Comparison of ENCODE assay signal across 8 cellular contexts in genomic region chr2:176105727-176106635, GRCh38. TPM values are rescaled to one million over a fixed set of nuclear protein-coding genes. Genes with fewer than 3 reads are reported as not detected.
DNase-seq lines count a peak whose midpoint lies in the region; ATAC-seq and TF ChIP-seq lines count a peak whose summit lies in the region.
"Had no signal": no experiment of that assay in that cellular context is flagged by ENCODE, and none has a peak within 500 bp of the region (broad histone marks: within the 10 kb centered on the region; RNA-seq: fewer than 3 reads in every experiment).

No MANE protein-coding gene starts in this region.

- CTCF ChIA-PET in PC-3 (lab: Charles Lee): no interaction called here

- H3K4me2 ChIP-seq in GM23248 (ENCODE audit: unreplicated experiment): peak overlapping the region; percentile 95
- peak overlapping the region; percentile 80 for H3K4me2 ChIP-seq in PC-3 (ENCODE audit: low read length)

- peak overlapping the region; percentile 89 for H3K27ac ChIP-seq in GM23248
- no peak overlapping the region for H3K27ac ChIP-seq in PC-3 (ENCODE audit: low read length)
- H3K27ac ChIP-seq in psoas muscle: no peak overlapping the region

- H3K9ac ChIP-seq in GM23248: peak overlapping the region; percentile 93
- H3K9ac ChIP-seq in PC-3 (ENCODE audit: low read length): no peak overlapping the region

- WGBS in GM23248 (ENCODE audit: low coverage in 1 of 2, low lambda C conversion rate in 2 of 2, missing lambda C conversion rate in 2 of 2), 2 experiments: 2 to 4% methylated on average over 27 to 28 of the region's 28 CpGs
- 21 to 37% (median 31%) methylated on average over 28 of the region's 28 CpGs for WGBS in psoas muscle, 3 donors

- H3K79me2 ChIP-seq in GM23248 (ENCODE audit: insufficient read depth): peaks cover 88% of the 10 kb centered on the region
- H3K79me2 ChIP-seq in PC-3 (ENCODE audit: low read length): no peaks in the 10 kb centered on the region

- H3K36me3 ChIP-seq in GM23248 (ENCODE audit: low read depth) (peaks cover 15% of the 10 kb centered on the region), PC-3 (ENCODE audit: low read depth, low read length) (no peaks in the 10 kb centered on the region), psoas muscle (ENCODE audit: insufficient read depth in 1 of 2, low read depth in 1 of 2) (no peaks in the 10 kb centered on the region)

- TF ChIP-seq CTCF in PC-3 (conservative IDR thresholded peaks at IDR 0.05; ENCODE audit: low read depth, low read length) (no peak), epithelial cell of proximal tubule (conservative IDR thresholded peaks at IDR 0.05; ENCODE audit: low read depth, low read length) (no peak), psoas muscle (IDR thresholded peaks at IDR 0.05) (no peak)

- H3K9me2 ChIP-seq in GM23248 (ENCODE audit: insufficient read depth) (no peaks in the 10 kb centered on the region), PC-3 (replicated peaks; ENCODE audit: low read length) (no peaks in the 10 kb centered on the region)

- intact Hi-C loops in PC-3 (cut with micrococcal nuclease): no loop called here
- intact Hi-C loops in psoas muscle (cut with DNase I): no loop called here

- POLR2A ChIA-PET in PC-3 (lab: Charles Lee; ENCODE audit: unreplicated experiment): no interaction called here

- H3K27me3 ChIP-seq in GM23248 (replicated peaks; ENCODE audit: insufficient read depth) (no peaks in the 10 kb centered on the region), PC-3 (ENCODE audit: low read length) (peaks cover 20% of the 10 kb centered on the region), psoas muscle (ENCODE audit: insufficient read depth in 3 of 3, low read length in 2 of 3) (peaks cover 4 to 99% (median 65%) of the 10 kb centered on the region in 3 donors)

- H3F3A ChIP-seq in GM23248 (ENCODE audit: insufficient read depth): peaks cover 34% of the 10 kb centered on the region
- no peaks in the 10 kb centered on the region for H3F3A ChIP-seq in PC-3 (ENCODE audit: low read length, unreplicated experiment)

- BruUV-seq in PC-3 (replicated peaks; lab: Mats Ljungman, UMichigan): no TSS peak

- H3K4me3 ChIP-seq in GM23248: peak overlapping the region; percentile 88
- H3K4me3 ChIP-seq in PC-3 (ENCODE audit: low read length): peak overlapping the region; percentile 61
- H3K4me3 ChIP-seq in epithelial cell of proximal tubule (ENCODE audit: low read depth, low read length): peak overlapping the region; percentile 49
- peak overlapping the region; percentile 54 for H3K4me3 ChIP-seq in psoas muscle

- no peaks in the 10 kb centered on the region for H4K20me1 ChIP-seq in GM23248 (ENCODE audit: insufficient read depth)
- no peaks in the 10 kb centered on the region for H4K20me1 ChIP-seq in PC-3 (ENCODE audit: low read length)

- ATAC-seq in PC-3: peak; percentile 9
- no peak for ATAC-seq in psoas muscle
- no peak for ATAC-seq in HG03342 (IDR thresholded peaks at IDR 0.05; ENCODE audit: unreplicated experiment)
- ATAC-seq in GM18502 (IDR thresholded peaks at IDR 0.05; ENCODE audit: poor library complexity, unreplicated experiment): no peak

- peak; percentile 61 for DNase-seq in GM23248
- DNase-seq in PC-3: no peak
- DNase-seq in epithelial cell of proximal tubule (ENCODE audit: low read depth): no peak
- DNase-seq in psoas muscle: no peak
- DNase-seq in ACHN: no peak

- in situ Hi-C loops in GM23248 (cut with MboI): loop anchor here (25.0 kb wide), 1 partner anchor 1631 kb away; no protein-coding TSS in a partner anchor
- in situ Hi-C loops in ACHN (cut with HindIII; ENCODE audit: low pct_ligation_motif_present, low pct_unique_long_range_greater_than_20kb, low sequenced_read_pairs): no loop called here

- H3K9me3 ChIP-seq in GM23248 (ENCODE audit: low read depth) (no peaks in the 10 kb centered on the region), PC-3 (ENCODE audit: low read length) (no peaks in the 10 kb centered on the region), psoas muscle (no peaks in the 10 kb centered on the region)

- peak overlapping the region; percentile 82; the same call in 1 of the 2 replicates for H2AFZ ChIP-seq in GM23248
- peak overlapping the region; percentile 59; the same call in 1 of the 2 replicates for H2AFZ ChIP-seq in PC-3 (ENCODE audit: low read length)

- H3K4me1 ChIP-seq in GM23248 (ENCODE audit: insufficient read depth) (peaks cover 8% of the 10 kb centered on the region), PC-3 (ENCODE audit: insufficient read depth, low read length) (peaks cover 10% of the 10 kb centered on the region), psoas muscle (peaks cover 14% of the 10 kb centered on the region)

RNA-seq across cellular contexts. Expression of gene HOXD11, which starts 1.1 kb away (rescaled TPM):
- total RNA-seq in GM23248 (2014; rRNA removed; shearing (Covaris generic)): 28.4 and 31.6 TPM in 2 replicates
- polyA plus RNA-seq in GM23248 (2016; fragmentation: Nextera tagmentation; extraction: Ambion mirVana): 27.7 and 30.0 TPM in 2 replicates
- total RNA-seq in PC-3 (2014; rRNA removed): not detected in 2 replicates
- total RNA-seq in epithelial cell of proximal tubule: 17.5 and 25.1 TPM in 2 replicates
- total RNA-seq in psoas muscle: not detected
- polyA plus RNA-seq in psoas muscle: not detected
- total RNA-seq: left lobe of liver had no signal

RNA-seq across cellular contexts. Expression of gene HOXD12, which starts 6.4 kb away (rescaled TPM):
- 0.22 TPM in 1 of 2 replicates, not detected in the other for total RNA-seq in GM23248 (2014; rRNA removed; shearing (Covaris generic))
- 0.14 and 0.19 TPM in 2 replicates for polyA plus RNA-seq in GM23248 (2016; fragmentation: Nextera tagmentation; extraction: Ambion mirVana)
- not detected in 2 replicates for total RNA-seq in PC-3 (2014; rRNA removed)
- total RNA-seq in epithelial cell of proximal tubule: not detected in 2 replicates
- total RNA-seq in psoas muscle: not detected
- not detected for polyA plus RNA-seq in psoas muscle
- total RNA-seq: left lobe of liver had no signal

RNA-seq across cellular contexts. Expression of gene HOXD10, which starts 10.6 kb away (rescaled TPM):
- total RNA-seq in GM23248 (2014; rRNA removed; shearing (Covaris generic)): 17.2 and 23.5 TPM in 2 replicates
- 10.9 and 16.0 TPM in 2 replicates for polyA plus RNA-seq in GM23248 (2016; fragmentation: Nextera tagmentation; extraction: Ambion mirVana)
- not detected in 2 replicates for total RNA-seq in PC-3 (2014; rRNA removed)
- total RNA-seq in epithelial cell of proximal tubule: 14.3 and 18.8 TPM in 2 replicates
- total RNA-seq in psoas muscle: not detected
- polyA plus RNA-seq in psoas muscle: under 1 TPM in 2 of 3 donors, not detected in 1; 0.03 to 0.04 TPM
- total RNA-seq: left lobe of liver had no signal

RNA-seq across cellular contexts. Expression of gene HOXD13, which starts 13.5 kb away (rescaled TPM):
- total RNA-seq in GM23248 (2014; rRNA removed; shearing (Covaris generic)): 1.0 and 3.8 TPM in 2 replicates
- 1.9 and 2.4 TPM in 2 replicates for polyA plus RNA-seq in GM23248 (2016; fragmentation: Nextera tagmentation; extraction: Ambion mirVana)
- 0.36 and 0.46 TPM in 2 replicates for total RNA-seq in PC-3 (2014; rRNA removed)
- total RNA-seq in epithelial cell of proximal tubule: not detected in 2 replicates
- not detected for total RNA-seq in psoas muscle
- under 1 TPM in 1 of 3 donors, not detected in 2; 0.01 TPM for polyA plus RNA-seq in psoas muscle
- total RNA-seq: left lobe of liver had no signal

RNA-seq across cellular contexts. Expression of gene HOXD9, which starts 16.5 kb away (rescaled TPM):
- total RNA-seq in GM23248 (2014; rRNA removed; shearing (Covaris generic)): 4.2 and 7.0 TPM in 2 replicates
- polyA plus RNA-seq in GM23248 (2016; fragmentation: Nextera tagmentation; extraction: Ambion mirVana): 5.7 and 7.2 TPM in 2 replicates
- total RNA-seq in PC-3 (2014; rRNA removed): not detected in 2 replicates
- 9.8 and 11.5 TPM in 2 replicates for total RNA-seq in epithelial cell of proximal tubule
- total RNA-seq in psoas muscle: 1 to 10 TPM in 2 of 4 donors, under 1 TPM in 2; 0.43 to 4.4 (median 2.4) TPM
- 1 to 10 TPM; 1.4 to 4.1 (median 1.7) TPM for polyA plus RNA-seq in psoas muscle
- total RNA-seq: left lobe of liver had no signal

Comparison
In these comparisons a context has a peak if more than half of its experiments do, and no peak if none do; other contexts are left out.
1. RNA of gene HOXD11, which starts 1.1 kb away (total RNA-seq): 28.4 to 31.6 TPM in GM23248 and 17.5 to 25.1 TPM in epithelial cell of proximal tubule; not detected in PC-3 and not detected in psoas muscle; every median in the first group is over 10 times any median in the second.
2. RNA of gene HOXD10, which starts 10.6 kb away (total RNA-seq): 17.2 to 23.5 TPM in GM23248 and 14.3 to 18.8 TPM in epithelial cell of proximal tubule; not detected in PC-3 and not detected in psoas muscle; every median in the first group is over 10 times any median in the second.
3. Peak in every context shown above with its lines, with median percentiles within 50 percentile points of each other: H3K4me3 ChIP-seq.